ENCODE assay signal across 1 cellular context in genomic region chr5:17079562-17079961, GRCh38.
TF ChIP-seq lines count a peak whose summit lies in the region.

No MANE protein-coding gene starts in this region.

TF ChIP-seq in GM23338, 12 proteins besides CTCF, POLR2A, EP300 and RAD21 (continued from another document):
- no peak for TF ChIP-seq ZNF462 (CRISPR knock-in tag; IDR thresholded peaks at IDR 0.05)
TF ChIP-seq in GM23338: peak in this region for 0.
